Comparison of ENCODE assay signal across 19 cellular contexts in genomic region chr16:11691235-11691634, GRCh38.
"Had no signal": no experiment of that assay in that cellular context is flagged by ENCODE, and none has a peak within 500 bp of the region (broad histone marks: within the 10 kb centered on the region; RNA-seq: fewer than 3 reads in every experiment).

No MANE protein-coding gene starts in this region.

- H3K27me3 ChIP-seq: gastrocnemius medialis, tibial nerve, uterus had no signal

- H3K9me3 Mint-ChIP-seq: activated CD4-positive, alpha-beta memory T cell treated with anti-CD3 and anti-CD28 coated beads, Interleukin-2, amount 10 ng/mL, durations not matched to agents 7 days and 5 days; activated naive CD8-positive, alpha-beta T cell treated with anti-CD3 and anti-CD28 coated beads, Interleukin-2, amount 50 U/mL, for 24 hours; activated T-cell treated with anti-CD3 and anti-CD28 coated beads, Interleukin-2, amount 50 U/mL, for 24 hours; activated T-helper 2 cell treated with anti-CD3 and anti-CD28 coated beads, Interferon-gamma antibody, Interleukin-2, Interleukin-4, amounts not matched to agents 10 μg/mL and 5 μg/mL and 100 μg/mL, durations not matched to agents 14 hours and 24 hours and 36 hours had no signal

- H3K4me3 Mint-ChIP-seq: activated CD4-positive, alpha-beta memory T cell treated with anti-CD3 and anti-CD28 coated beads, Interleukin-2, amount 10 ng/mL, durations not matched to agents 7 days and 5 days; activated naive CD8-positive, alpha-beta T cell treated with anti-CD3 and anti-CD28 coated beads, Interleukin-2, amount 50 U/mL, for 24 hours; activated T-cell treated with anti-CD3 and anti-CD28 coated beads, Interleukin-2, amount 50 U/mL, for 24 hours had no signal

- H3K9me3 ChIP-seq: gastrocnemius medialis, tibial nerve, uterus had no signal

- H3K27ac ChIP-seq: tibial nerve, uterus had no signal

- DNase-seq: activated CD4-positive, alpha-beta memory T cell treated with anti-CD3 and anti-CD28 coated beads, Interleukin-2, amount 10 ng/mL, durations not matched to agents 7 days and 5 days; activated CD4-positive, alpha-beta T cell treated with anti-CD3 and anti-CD28 coated beads for 48 hours; activated CD4-positive, CD25-positive, alpha-beta regulatory T cell; activated naive CD4-positive, alpha-beta T cell treated with Interleukin-2 at 50 U/mL for 16 hours; activated naive CD8-positive, alpha-beta T cell treated with anti-CD3 and anti-CD28 coated beads, Interleukin-2, amount 50 U/mL, for 24 hours; activated T-cell treated with anti-CD3 and anti-CD28 coated beads, Interleukin-2, amount 50 U/mL, for 24 hours; anterior cingulate cortex; cortex of kidney; effector CD4-positive, alpha-beta T cell; gastrocnemius medialis; head of caudate nucleus; midbrain; occipital lobe; posterior cingulate gyrus; stimulated activated naive CD8-positive, alpha-beta T cell treated with anti-CD3 and anti-CD28 coated beads, Interleukin-15, Interleukin-2, amounts not matched to agents 100 U/mL and 50 U/mL, for 24 hours had no signal

- ATAC-seq: activated naive CD8-positive, alpha-beta T cell treated with anti-CD3 and anti-CD28 coated beads, Interleukin-2, amount 50 U/mL, for 24 hours; esophagus mucosa; gastrocnemius medialis; stimulated activated naive CD8-positive, alpha-beta T cell treated with anti-CD3 and anti-CD28 coated beads, Interleukin-15, Interleukin-2, amounts not matched to agents 100 U/mL and 50 U/mL, for 24 hours had no signal

- H3K27me3 Mint-ChIP-seq: activated CD4-positive, alpha-beta memory T cell treated with anti-CD3 and anti-CD28 coated beads, Interleukin-2, amount 10 ng/mL, durations not matched to agents 7 days and 5 days; activated naive CD8-positive, alpha-beta T cell treated with anti-CD3 and anti-CD28 coated beads, Interleukin-2, amount 50 U/mL, for 24 hours; activated T-cell treated with anti-CD3 and anti-CD28 coated beads, Interleukin-2, amount 50 U/mL, for 24 hours had no signal

- H3K27ac Mint-ChIP-seq: activated CD4-positive, alpha-beta memory T cell treated with anti-CD3 and anti-CD28 coated beads, Interleukin-2, amount 10 ng/mL, durations not matched to agents 7 days and 5 days; activated naive CD8-positive, alpha-beta T cell treated with anti-CD3 and anti-CD28 coated beads, Interleukin-2, amount 50 U/mL, for 24 hours; activated T-cell treated with anti-CD3 and anti-CD28 coated beads, Interleukin-2, amount 50 U/mL, for 24 hours; activated T-helper 2 cell treated with anti-CD3 and anti-CD28 coated beads, Interferon-gamma antibody, Interleukin-2, Interleukin-4, amounts not matched to agents 10 μg/mL and 5 μg/mL and 100 μg/mL, durations not matched to agents 14 hours and 24 hours and 36 hours had no signal
